12 cellular contexts compared by ENCODE assay signal in the genomic region with DNA sequence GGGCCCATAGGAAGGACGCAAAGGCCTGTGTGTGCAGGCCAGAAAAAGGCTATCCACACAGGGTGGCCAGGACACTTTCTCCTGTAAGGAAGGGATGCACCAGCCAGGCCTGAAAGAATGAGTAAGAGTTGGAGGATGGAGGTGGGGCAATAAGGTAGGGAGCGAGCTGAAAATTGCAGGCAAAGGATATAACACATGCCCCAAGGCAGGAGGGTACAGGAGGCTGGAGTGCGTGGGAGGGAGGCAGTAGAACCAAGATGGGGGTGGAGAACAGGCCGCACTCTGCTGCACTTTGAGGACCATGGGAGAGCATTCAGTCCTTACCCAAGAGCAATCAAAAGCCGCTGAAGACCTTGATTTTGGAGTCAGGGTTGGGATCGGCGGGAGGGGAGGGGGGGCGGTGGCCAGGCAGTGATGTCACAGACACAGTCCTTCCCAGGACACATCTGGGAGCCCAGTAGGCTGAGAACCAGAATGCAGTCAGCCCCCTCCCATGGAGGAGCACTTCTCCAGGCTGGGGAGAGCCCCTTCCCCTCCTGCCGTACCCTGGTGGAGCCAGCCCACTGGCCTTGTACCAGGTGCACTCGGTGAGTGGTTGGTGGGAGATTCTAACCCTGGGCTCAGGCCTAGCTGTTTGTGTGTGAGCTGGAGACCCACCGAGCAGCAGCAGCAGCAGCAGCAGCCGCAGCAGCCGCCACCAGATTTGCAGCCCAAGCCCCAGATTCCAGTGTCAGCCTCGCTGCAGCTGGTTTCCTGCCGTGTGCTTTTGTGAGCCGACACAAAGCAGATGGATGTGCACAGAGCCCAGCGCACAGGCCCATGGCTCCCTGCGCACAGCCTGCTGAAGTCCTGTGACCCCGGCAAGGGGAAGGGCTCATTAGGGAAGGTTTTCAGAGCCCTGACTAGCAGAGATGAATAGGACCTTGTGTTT. TPM values are rescaled to one million over a fixed set of nuclear protein-coding genes. Genes with fewer than 3 reads are reported as not detected.
DNase-seq lines count a peak whose midpoint lies in the region; ATAC-seq, FAIRE-seq and TF ChIP-seq lines count a peak whose summit lies in the region.
"Had no signal": no experiment of that assay in that cellular context is flagged by ENCODE, and none has a peak within 500 bp of the region (broad histone marks: within the 10 kb centered on the region; RNA-seq: fewer than 3 reads in every experiment).

No MANE protein-coding gene starts in this region.

- H3K18ac ChIP-seq in mesendoderm (ENCODE audit: low read length): no peak overlapping the region

- H4K8ac ChIP-seq in mesendoderm (ENCODE audit: low read depth, low read length): no peak overlapping the region

- peak overlapping the region; percentile 97 to 98 for H3K27ac ChIP-seq in A549
- H3K27ac ChIP-seq in HUES64 (ENCODE audit: low read depth, low read length): peak overlapping the region; percentile 57; the same call in 1 of the 2 replicates
- peak overlapping the region; percentile 68 for H3K27ac ChIP-seq in mesendoderm (ENCODE audit: low read depth, low read length)
- H3K27ac ChIP-seq: C4-2B, cardiac muscle cell, prostate gland had no signal

- H3K79me1 ChIP-seq in mesendoderm (ENCODE audit: low read length): no peaks in the 10 kb centered on the region

- H3K9me3 ChIP-seq in A549: no peaks in the 10 kb centered on the region
- no peaks in the 10 kb centered on the region for H3K9me3 ChIP-seq in HUES64 (ENCODE audit: insufficient read depth, low read depth, low read length)
- H3K9me3 ChIP-seq: prostate gland had no signal

- TF ChIP-seq RAD21 in A549 (conservative IDR thresholded peaks at IDR 0.05 in 1 of 2, IDR thresholded peaks at IDR 0.05 in 1 of 2): no peak; a peak in 1 of 5 replicates

- 67% methylated on average over 18 of the region's 19 CpGs for WGBS in A549 (ENCODE audit: missing lambda C conversion rate)
- 58% methylated on average over 19 of the region's 19 CpGs for WGBS in HUES64
- no CpG with 5 or more reads among the region's 19 CpGs for WGBS in mesendoderm (ENCODE audit: extremely low coverage, insufficient coverage, low lambda C conversion rate)

- DNase-seq in A549 (ENCODE audit: low read depth in 1 of 2, low spot score in 1 of 2) (peak in 1 of 2 experiments; percentile 69), bronchial epithelial cell (ENCODE audit: low read depth) (peak; percentile 50), mesendoderm (peak; percentile 19), COR-L47 (lab: John Stamatoyannopoulos, UW) (no peak), AG20443 (ENCODE audit: low spot score) (no peak)
- DNase-seq: activated CD8-positive, alpha-beta memory T cell treated with anti-CD3 and anti-CD28 coated beads, Interleukin-2, amount 10 ng/mL, durations not matched to agents 7 days and 5 days had no signal

- no peak; a peak in 1 of 5 replicates for TF ChIP-seq EP300 in A549 (IDR thresholded peaks at IDR 0.05)

- H3K4me3 ChIP-seq in A549 (no peak overlapping the region), HUES64 (ENCODE audit: low read length) (no peak overlapping the region), bronchial epithelial cell (ENCODE audit: low read depth, low read length) (no peak overlapping the region), mesendoderm (ENCODE audit: low read length) (no peak overlapping the region)
- H3K4me3 ChIP-seq: cardiac muscle cell, prostate gland had no signal

- peaks cover 29% of the 10 kb centered on the region for H3K36me3 ChIP-seq in HUES64 (ENCODE audit: insufficient read depth, low read length)
- H3K36me3 ChIP-seq in bronchial epithelial cell (ENCODE audit: control insufficient read depth, insufficient read depth, low read length): no peaks in the 10 kb centered on the region
- H3K36me3 ChIP-seq in mesendoderm (ENCODE audit: control insufficient read depth, insufficient read depth, low read length): peaks cover 6% of the 10 kb centered on the region
- H3K36me3 ChIP-seq: prostate gland had no signal

- no peak overlapping the region for H4K5ac ChIP-seq in mesendoderm (ENCODE audit: low read length)

- peak; percentile 3 to 12; a peak in 5 of 6 replicates for ATAC-seq in A549
- ATAC-seq in HG03139 (IDR thresholded peaks at IDR 0.05; ENCODE audit: unreplicated experiment): no peak
- no peak for ATAC-seq in GM19397 (IDR thresholded peaks at IDR 0.05; ENCODE audit: unreplicated experiment)
- ATAC-seq: activated CD8-positive, alpha-beta memory T cell treated with anti-CD3 and anti-CD28 coated beads, Interleukin-2, amount 10 ng/mL, durations not matched to agents 7 days and 5 days had no signal

- H2BK120ac ChIP-seq in mesendoderm (ENCODE audit: low read depth, low read length): no peak overlapping the region

- TF ChIP-seq CTCF in A549 (IDR thresholded peaks at IDR 0.05): no peak
- TF ChIP-seq CTCF in bronchial epithelial cell (IDR thresholded peaks at IDR 0.05; ENCODE audit: insufficient read depth, low read length, severe bottlenecking): no peak

- no peaks in the 10 kb centered on the region for H3K79me2 ChIP-seq in mesendoderm (ENCODE audit: control insufficient read depth, insufficient read depth, low read length)

- no peak overlapping the region for H2BK15ac ChIP-seq in mesendoderm (replicated peaks; ENCODE audit: low read depth)

- H3K9ac ChIP-seq in HUES64 (ENCODE audit: low read depth, low read length): peak overlapping the region; percentile 23
- H3K9ac ChIP-seq in mesendoderm (ENCODE audit: low read length): peak overlapping the region; percentile 25

- H3K56ac ChIP-seq in mesendoderm (ENCODE audit: low read length): peak overlapping the region; percentile 42

- no peak overlapping the region for H3K23ac ChIP-seq in mesendoderm (ENCODE audit: low read length)

- FAIRE-seq in A549 (lab: Jason Lieb, UNC): no peak
- FAIRE-seq in bronchial epithelial cell (lab: Jason Lieb, UNC): no peak

- H3K4me1 ChIP-seq in A549 (peaks cover 98% of the 10 kb centered on the region), HUES64 (ENCODE audit: insufficient read depth, low read length) (peaks cover 27% of the 10 kb centered on the region), mesendoderm (ENCODE audit: control insufficient read depth, low read depth, low read length) (no peaks in the 10 kb centered on the region)

- POLR2A ChIA-PET in A549 (lab: Yijun Ruan, JAX): interaction anchor here (1.0 to 10.9 kb wide), 2 partner anchors 19 to 52 kb away, joined by 3 to 147 read pairs; no protein-coding TSS in a partner anchor

- TF ChIP-seq POLR2A in A549 (IDR thresholded peaks at IDR 0.05; ENCODE audit: low read length): no peak

- H3K4ac ChIP-seq in mesendoderm (ENCODE audit: low read depth, low read length): no peak overlapping the region

- CTCF ChIA-PET in A549 (lab: Yijun Ruan, JAX): interaction anchor here (0.8 to 52.6 kb wide), 5 partner anchors 12 to 207 kb away, joined by 3 to 2097 read pairs (median 753); a partner anchor contains a TSS

- no peaks in the 10 kb centered on the region for H3K27me3 ChIP-seq in HUES64 (ENCODE audit: insufficient read depth, low read length)
- no peaks in the 10 kb centered on the region for H3K27me3 ChIP-seq in bronchial epithelial cell (ENCODE audit: control insufficient read depth, insufficient read depth, low read length)
- H3K27me3 ChIP-seq in mesendoderm (ENCODE audit: insufficient read depth, low read length, poor library complexity): no peaks in the 10 kb centered on the region
- H3K27me3 ChIP-seq: cardiac muscle cell had no signal

- H3K4me2 ChIP-seq in A549: peak overlapping the region; percentile 77
- no peak overlapping the region for H3K4me2 ChIP-seq in mesendoderm (ENCODE audit: low read length)

- no peak overlapping the region for H2BK5ac ChIP-seq in mesendoderm (ENCODE audit: low read length)

- H2AK5ac ChIP-seq in mesendoderm (ENCODE audit: low read length): no peak overlapping the region

TF ChIP-seq in A549, 52 proteins besides CTCF, POLR2A, EP300 and RAD21 (continues in another document):
- TF ChIP-seq SMC3 (IDR thresholded peaks at IDR 0.05) (no peak), MYC (IDR thresholded peaks at IDR 0.05; ENCODE audit: borderline replicate concordance, low read length) (no peak), FOSL2 (IDR thresholded peaks at IDR 0.05) (no peak), FOSL2 (CRISPR knock-in tag; IDR thresholded peaks at IDR 0.05) (peak; percentile 34; the same call in 1 of the 2 replicates), ZNF302 (CRISPR knock-in tag; IDR thresholded peaks at IDR 0.05) (no peak)

RNA-seq across cellular contexts. Expression of a gene that starts 17.5 kb away (rescaled TPM):
- 68.5 and 84.3 TPM in 2 replicates for polyA plus RNA-seq in A549 (2011; rRNA removed)
- polyA plus RNA-seq in A549 (2012; cell fraction: cytosol; rRNA removed): 31.1 and 36.1 TPM in 2 replicates
- 20.0 and 27.7 TPM in 2 replicates for polyA plus RNA-seq in A549 (2012; cell fraction: nucleus; rRNA removed)
- polyA plus RNA-seq in A549 (2017; fragmentation: RNase III; extraction: RNeasy Plus Mini Kit Qiagen cat#74134 plus additional on column Dnase treatment): 44.2 to 55.2 TPM (median 50.1 TPM) in 3 replicates
- polyA minus RNA-seq in A549 (2011; rRNA and poly(A)+ RNA removed): 31.0 and 37.0 TPM in 2 replicates
- polyA plus RNA-seq in HUES64 (2013, experiment 1 of 2): 35.1 TPM
- polyA plus RNA-seq in HUES64 (2013, experiment 2 of 2): 40.9 TPM
- 22.9 and 25.8 TPM in 2 replicates for total RNA-seq in bronchial epithelial cell
- polyA plus RNA-seq in mesendoderm (2013, experiment 1 of 2): 41.9 TPM
- polyA plus RNA-seq in mesendoderm (2013, experiment 2 of 2): 41.9 TPM

RNA-seq across cellular contexts. Expression of a gene that starts 29.2 kb away (rescaled TPM):
- polyA plus RNA-seq in A549 (2011; rRNA removed) (117 and 209 TPM in 2 replicates), A549 (2017; fragmentation: RNase III; extraction: RNeasy Plus Mini Kit Qiagen cat#74134 plus additional on column Dnase treatment) (165 to 211 TPM (median 207 TPM) in 3 replicates)
- polyA plus RNA-seq in A549 (2012; cell fraction: cytosol; rRNA removed): 49.5 and 58.7 TPM in 2 replicates
- polyA plus RNA-seq in A549 (2012; cell fraction: nucleus; rRNA removed): 125 and 135 TPM in 2 replicates
- polyA minus RNA-seq in A549 (2011; rRNA and poly(A)+ RNA removed): 15.6 and 16.2 TPM in 2 replicates
- 127 TPM for polyA plus RNA-seq in HUES64 (2013, experiment 1 of 2)
- polyA plus RNA-seq in HUES64 (2013, experiment 2 of 2): 136 TPM
- 13.7 and 24.3 TPM in 2 replicates for total RNA-seq in bronchial epithelial cell
- polyA plus RNA-seq in mesendoderm (2013, experiment 1 of 2): 185 TPM
- polyA plus RNA-seq in mesendoderm (2013, experiment 2 of 2): 187 TPM

RNA-seq across cellular contexts. Expression of a gene that starts 55.5 kb away (rescaled TPM):
- polyA plus RNA-seq in A549 (2011; rRNA removed): 342 and 442 TPM in 2 replicates
- 157 and 189 TPM in 2 replicates for polyA plus RNA-seq in A549 (2012; cell fraction: cytosol; rRNA removed)
- polyA plus RNA-seq in A549 (2012; cell fraction: nucleus; rRNA removed): 1,165 and 1,226 TPM in 2 replicates
- polyA plus RNA-seq in A549 (2017; fragmentation: RNase III; extraction: RNeasy Plus Mini Kit Qiagen cat#74134 plus additional on column Dnase treatment): 225 to 288 TPM (median 248 TPM) in 3 replicates
- polyA minus RNA-seq in A549 (2011; rRNA and poly(A)+ RNA removed): 586 and 639 TPM in 2 replicates
- polyA plus RNA-seq in HUES64 (2013, experiment 1 of 2): 0.30 TPM
- polyA plus RNA-seq in HUES64 (2013, experiment 2 of 2): 0.13 TPM
- 17.0 and 33.2 TPM in 2 replicates for total RNA-seq in bronchial epithelial cell
- polyA plus RNA-seq in mesendoderm (2013, experiment 1 of 2): 0.13 TPM
- 0.15 TPM for polyA plus RNA-seq in mesendoderm (2013, experiment 2 of 2)
- total RNA-seq: activated CD8-positive, alpha-beta memory T cell treated with anti-CD3 and anti-CD28 coated beads, Interleukin-2, amount 10 ng/mL, durations not matched to agents 7 days and 5 days; cardiac muscle cell had no signal

Comparison
In these comparisons a context has a peak if more than half of its experiments do, and no peak if none do; other contexts are left out.
1. ATAC-seq: peak in A549 (2 of 2); none in HG03139 (single experiment) and GM19397 (single experiment).
2. DNase-seq: peak in bronchial epithelial cell (single experiment) and mesendoderm (single experiment); none in COR-L47 (single experiment) and AG20443 (single experiment).
3. Peak in every context shown above with its lines, with median percentiles within 50 percentile points of each other: H3K27ac ChIP-seq.